23 cellular contexts compared by ENCODE assay signal in genomic region chr11:23696712-23697111, GRCh38.
"Had no signal": no experiment of that assay in that cellular context is flagged by ENCODE, and none has a peak within 500 bp of the region (broad histone marks: within the 10 kb centered on the region; RNA-seq: fewer than 3 reads in every experiment).

No MANE protein-coding gene starts in this region.

- H3K27ac Mint-ChIP-seq: T-cell had no signal

- H3K9me3 ChIP-seq: SK-N-SH had no signal

- H3K27me3 Mint-ChIP-seq: T-cell had no signal

- H3K9ac ChIP-seq: KMS-11, SK-N-SH had no signal

- ATAC-seq: Panc1, PC-3, T-cell had no signal

- H3K4me1 Mint-ChIP-seq: T-cell had no signal

- FAIRE-seq: HTR-8/SVneo had no signal

- H3K4me2 ChIP-seq: KMS-11, SK-N-SH had no signal

- DNase-seq: Kasumi-1, MM.1S, NCI-H1092, NCI-H1105 treated with DMSO at 0.1 percent for 48 hours, NCI-H1417 treated with DMSO at 0.1 percent for 48 hours, NCI-H146, NCI-H1694 treated with DMSO at 0.1 percent for 48 hours, NCI-H1930, NCI-H2107, NCI-H2227 treated with DMSO at 0.1 percent for 48 hours, NCI-H524, NCI-H526 treated with DMSO at 0.1 percent for 48 hours, NCI-H774, PC-3, SHP77, SK-N-SH, SW 1271, T-cell had no signal

- H3K4me3 Mint-ChIP-seq: T-cell had no signal

- H3K36me3 Mint-ChIP-seq: T-cell had no signal

- H3K27ac ChIP-seq: HL-60, KMS-11, RWPE1 had no signal
